9 cellular contexts compared by ENCODE assay signal in the genomic region with DNA sequence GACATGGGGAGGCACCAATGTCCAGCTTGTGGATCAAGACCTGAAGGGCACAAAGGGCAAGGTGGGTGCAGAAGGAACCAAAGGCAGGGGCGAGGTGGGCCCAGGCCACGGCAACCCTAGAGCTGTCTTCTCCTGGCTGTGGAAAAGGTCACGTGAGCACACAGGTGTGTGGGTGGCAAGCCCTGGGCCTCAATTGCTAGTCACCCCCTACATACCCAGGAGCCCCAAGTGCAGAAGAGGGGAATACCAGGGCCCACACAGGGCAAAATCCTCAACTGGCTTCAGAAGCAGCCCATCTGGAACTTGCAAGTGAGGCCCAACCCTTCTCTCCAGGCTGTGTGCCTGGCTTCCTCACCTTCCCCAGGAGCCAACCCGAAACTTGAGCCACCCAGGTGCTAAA. TPM values are rescaled to one million over a fixed set of nuclear protein-coding genes. Genes with fewer than 3 reads are reported as not detected.
DNase-seq lines count a peak whose midpoint lies in the region; ATAC-seq and TF ChIP-seq lines count a peak whose summit lies in the region.
"Had no signal": no experiment of that assay in that cellular context is flagged by ENCODE, and none has a peak within 500 bp of the region (broad histone marks: within the 10 kb centered on the region; RNA-seq: fewer than 3 reads in every experiment).

No MANE protein-coding gene starts in this region.

- no peak for ATAC-seq in Right ventricle myocardium superior (ENCODE audit: poor library complexity)
- no peak for ATAC-seq in GM19397 (IDR thresholded peaks at IDR 0.05; ENCODE audit: unreplicated experiment)
- no peak for ATAC-seq in HG02852 (IDR thresholded peaks at IDR 0.05; ENCODE audit: unreplicated experiment)

- H3K4me3 ChIP-seq in cardiac muscle cell (no peak overlapping the region), brain microvascular endothelial cell (ENCODE audit: low read depth, low read length) (no peak overlapping the region), osteoblast (ENCODE audit: insufficient read depth, low read length) (peak overlapping the region; percentile 67), urinary bladder (ENCODE audit: low read depth, low read length) (no peak overlapping the region)

- peak overlapping the region; percentile 89 for H3K4me2 ChIP-seq in osteoblast (ENCODE audit: insufficient read depth, low read length)

- H3K27me3 ChIP-seq in cardiac muscle cell (no peaks in the 10 kb centered on the region), brain microvascular endothelial cell (replicated peaks) (no peaks in the 10 kb centered on the region), osteoblast (ENCODE audit: insufficient read depth, low read length) (no peaks in the 10 kb centered on the region)

- H3K36me3 ChIP-seq in cardiac muscle cell (no peaks in the 10 kb centered on the region), brain microvascular endothelial cell (replicated peaks) (peaks cover 20% of the 10 kb centered on the region), osteoblast (ENCODE audit: insufficient read depth, low read length) (peaks cover 24% of the 10 kb centered on the region), urinary bladder (ENCODE audit: insufficient read depth) (no peaks in the 10 kb centered on the region)

- peaks cover 71% of the 10 kb centered on the region for H3K79me2 ChIP-seq in osteoblast (ENCODE audit: insufficient read depth, low read length)

- DNase-seq in cardiac muscle cell (ENCODE audit: low read depth in 1 of 2, low spot score in 1 of 2), result no peak
- DNase-seq in Right ventricle myocardium superior, result no peak
- DNase-seq in brain microvascular endothelial cell, result no peak
- DNase-seq in osteoblast (ENCODE audit: insufficient read length, low spot score, missing footprints), result peak; percentile 14
- DNase-seq in SKM-1 treated with dmso at 0.1 percent for 144 hours (lab: John Stamatoyannopoulos, UW; ENCODE audit: unreplicated experiment), result no peak

- WGBS in urinary bladder, result 85% methylated on average over 4 of the region's 4 CpGs

- peaks cover 56% of the 10 kb centered on the region for H3K4me1 ChIP-seq in cardiac muscle cell (ENCODE audit: low read depth)
- H3K4me1 ChIP-seq in osteoblast (ENCODE audit: insufficient read depth, low read length), result peaks cover 64% of the 10 kb centered on the region
- no peaks in the 10 kb centered on the region for H3K4me1 ChIP-seq in urinary bladder (ENCODE audit: insufficient read depth)

- peaks cover 13% of the 10 kb centered on the region for H4K20me1 ChIP-seq in osteoblast (ENCODE audit: insufficient read depth, low read length)

- intact Hi-C loops in Right ventricle myocardium superior (cut with DNase I), result no loop called here

- TF ChIP-seq CTCF in cardiac muscle cell (IDR thresholded peaks at IDR 0.05; ENCODE audit: low read depth, low read length) (no peak), brain microvascular endothelial cell (IDR thresholded peaks at IDR 0.05; ENCODE audit: low read depth, low read length, missing control alignments) (no peak), osteoblast (IDR thresholded peaks at IDR 0.05; ENCODE audit: extremely low read depth, low read depth, low read length) (no peak)

- H3K9me3 ChIP-seq in cardiac muscle cell (ENCODE audit: low read depth) (no peaks in the 10 kb centered on the region), osteoblast (ENCODE audit: low read depth, low read length) (no peaks in the 10 kb centered on the region)

- in situ Hi-C loops in brain microvascular endothelial cell (cut with HindIII; ENCODE audit: low pct_ligation_motif_present, low sequenced_read_pairs), result no loop called here

- H3K27ac ChIP-seq in cardiac muscle cell, result peak overlapping the region; percentile 70
- H3K27ac ChIP-seq in brain microvascular endothelial cell, result peak overlapping the region; percentile 100
- peak overlapping the region; percentile 100 for H3K27ac ChIP-seq in osteoblast (ENCODE audit: low read depth, low read length)
- H3K27ac ChIP-seq in urinary bladder (ENCODE audit: low read depth), result peak overlapping the region; percentile 90
- H3K27ac ChIP-seq: C4-2B had no signal

- no peak overlapping the region for H2AFZ ChIP-seq in osteoblast (ENCODE audit: low read length)

RNA-seq across cellular contexts. Expression of a gene that starts 25.6 kb away (rescaled TPM):
- total RNA-seq in cardiac muscle cell, result 48.8 and 64.0 TPM in 2 replicates
- polyA plus RNA-seq in cardiac muscle cell, result 47.1 and 61.6 TPM in 2 replicates
- total RNA-seq in Right ventricle myocardium superior, result 21.2 TPM
- 25.0 and 29.7 TPM in 2 replicates for total RNA-seq in osteoblast
- total RNA-seq in urinary bladder, result 17.1 TPM
- polyA plus RNA-seq in urinary bladder, result 30.4 TPM

RNA-seq across cellular contexts. Expression of a gene that starts 53.7 kb away (rescaled TPM):
- total RNA-seq in cardiac muscle cell (0.12 TPM in 1 of 2 replicates, not detected in the other), Right ventricle myocardium superior (0.59 TPM), osteoblast (not detected in 2 replicates), urinary bladder (not detected)
- polyA plus RNA-seq in cardiac muscle cell (not detected in 2 replicates), urinary bladder (0.03 TPM)
